Comparison of ENCODE assay signal across 20 cellular contexts in genomic region chr16:58325941-58326340, GRCh38. TPM values are rescaled to one million over a fixed set of nuclear protein-coding genes. Genes with fewer than 3 reads are reported as not detected.
DNase-seq lines count a peak whose midpoint lies in the region; ATAC-seq and TF ChIP-seq lines count a peak whose summit lies in the region.
"Had no signal": no experiment of that assay in that cellular context is flagged by ENCODE, and none has a peak within 500 bp of the region (broad histone marks: within the 10 kb centered on the region; RNA-seq: fewer than 3 reads in every experiment).

No MANE protein-coding gene starts in this region.

- ATAC-seq in Right ventricle myocardium superior (ENCODE audit: poor library complexity) (peak; percentile 66), right cardiac atrium (no peak), left ventricle myocardium superior (peak; percentile 75), Right ventricle myocardium inferior (no peak), GM18867 (IDR thresholded peaks at IDR 0.05; ENCODE audit: unreplicated experiment) (no peak)
- ATAC-seq: GM12878 had no signal

- H3K9me3 ChIP-seq in right cardiac atrium (ENCODE audit: control insufficient read depth, low read length): no peaks in the 10 kb centered on the region
- H3K9me3 ChIP-seq: BE2C; BLaER1 treated with 17β-estradiol and CSF1 and Interleukin-3, amounts not matched to agents 10 nM and 100 nM had no signal

- TF ChIP-seq CTCF in GM10266 (IDR thresholded peaks at IDR 0.05; ENCODE audit: control insufficient read depth, insufficient read depth, low read depth, missing control alignments): no peak

- no peak for DNase-seq in Right ventricle myocardium superior
- DNase-seq in right cardiac atrium: no peak
- DNase-seq in left ventricle myocardium superior: no peak
- DNase-seq in Right ventricle myocardium inferior (ENCODE audit: missing footprints): no peak
- peak; percentile 45 for DNase-seq in superior temporal gyrus (ENCODE audit: extremely low spot score)
- DNase-seq in GM10266 (ENCODE audit: extremely low spot score): no peak
- DNase-seq: BE2C; CD4-positive, alpha-beta T cell; CD8-positive, alpha-beta memory T cell; DMS153; DND-41; GOT3; H7; HCEC 1CT had no signal

- no peak overlapping the region for H3K27ac ChIP-seq in right cardiac atrium (ENCODE audit: low read length)
- H3K27ac ChIP-seq: 22Rv1; BLaER1 treated with 17β-estradiol and CSF1 and Interleukin-3, amounts not matched to agents 10 nM and 100 nM had no signal

- H3K4me1 ChIP-seq in right cardiac atrium (ENCODE audit: control insufficient read depth, insufficient read depth, low read length): no peaks in the 10 kb centered on the region
- H3K4me1 ChIP-seq: BE2C had no signal

- no peaks in the 10 kb centered on the region for H3K27me3 ChIP-seq in right cardiac atrium (ENCODE audit: control insufficient read depth, insufficient read depth)
- H3K27me3 ChIP-seq: BLaER1 treated with 17β-estradiol and CSF1 and Interleukin-3, amounts not matched to agents 10 nM and 100 nM had no signal

- no peak overlapping the region for H3K4me3 ChIP-seq in right cardiac atrium (ENCODE audit: low read length)
- H3K4me3 ChIP-seq: BLaER1 treated with 17β-estradiol and CSF1 and Interleukin-3, amounts not matched to agents 10 nM and 100 nM; GM12878 had no signal

- 33% methylated on average over 2 of the region's 2 CpGs for WGBS in right cardiac atrium

- intact Hi-C loops in Right ventricle myocardium superior (cut with DNase I) (no loop called here), right cardiac atrium (cut with DNase I) (no loop called here), left ventricle myocardium superior (cut with micrococcal nuclease) (no loop called here), Right ventricle myocardium inferior (cut with DNase I) (no loop called here)

RNA-seq across cellular contexts. Expression of gene PRSS54, which starts 31.1 kb away (rescaled TPM):
- total RNA-seq in Right ventricle myocardium superior: not detected
- not detected for total RNA-seq in right cardiac atrium
- not detected for polyA plus RNA-seq in right cardiac atrium
- not detected for total RNA-seq in left ventricle myocardium superior
- not detected for total RNA-seq in Right ventricle myocardium inferior
- total RNA-seq: CD4-positive, alpha-beta T cell; CD8-positive, alpha-beta memory T cell; GM12878; H7 had no signal
- polyA plus RNA-seq: AG04450; CD14-positive monocyte; CD8-positive, alpha-beta memory T cell; GM12878 had no signal

Comparison
In these comparisons a context has a peak if more than half of its experiments do, and no peak if none do; other contexts are left out.
1. ATAC-seq: peak in Right ventricle myocardium superior (single experiment) and left ventricle myocardium superior (single experiment); none in right cardiac atrium (0 of 2), Right ventricle myocardium inferior (single experiment) and GM18867 (single experiment).